ENCODE assay signal across 1 cellular context in genomic region chr7:151925446-151926335, GRCh38.
TF ChIP-seq lines count a peak whose summit lies in the region.

No MANE protein-coding gene starts in this region.

TF ChIP-seq in K562, 482 proteins besides CTCF, POLR2A, EP300 and RAD21 (continued from another document):
- TF ChIP-seq ZBTB40 (IDR thresholded peaks at IDR 0.05) (peak; percentile 31; the same call in 1 of the 2 replicates), ZBTB40 (CRISPR knock-in tag; IDR thresholded peaks at IDR 0.05) (no peak)
TF ChIP-seq in K562: peak in this region for 156.
